ENCODE assay signal across 9 cellular contexts in genomic region chr14:60266021-60266937, GRCh38. TPM values are rescaled to one million over a fixed set of nuclear protein-coding genes. Genes with fewer than 3 reads are reported as not detected.
DNase-seq lines count a peak whose midpoint lies in the region; ATAC-seq and TF ChIP-seq lines count a peak whose summit lies in the region.
"Had no signal": no experiment of that assay in that cellular context is flagged by ENCODE, and none has a peak within 500 bp of the region (broad histone marks: within the 10 kb centered on the region; RNA-seq: fewer than 3 reads in every experiment).

No MANE protein-coding gene starts in this region.

- peak; percentile 59 for DNase-seq in NCI-H82 (lab: John Stamatoyannopoulos, UW)
- no peak for DNase-seq in NCI-H82 treated with DMSO at 0.1 percent for 48 hours (lab: John Stamatoyannopoulos, UW; ENCODE audit: unreplicated experiment)
- DNase-seq in NAMALWA (ENCODE audit: low spot score): peak; percentile 42
- peak; percentile 56 for DNase-seq in choroid plexus epithelial cell (ENCODE audit: low read depth)
- DNase-seq in retinal pigment epithelial cell (ENCODE audit: low read depth): no peak
- no peak for DNase-seq in dedifferentiated amniotic fluid mesenchymal stem cell (ENCODE audit: extremely low spot score)
- no peak for DNase-seq in sciatic nerve (ENCODE audit: low spot score)
- DNase-seq: DMS79 treated with DMSO at 0.1 percent for 48 hours had no signal

- peak; percentile 77 for TF ChIP-seq CTCF in choroid plexus epithelial cell (conservative IDR thresholded peaks at IDR 0.05; ENCODE audit: low read depth, low read length)
- peak; percentile 57 for TF ChIP-seq CTCF in retinal pigment epithelial cell (conservative IDR thresholded peaks at IDR 0.05; ENCODE audit: low read depth, low read length)

- intact Hi-C loops in sciatic nerve (cut with DNase I): no loop called here

- ATAC-seq in sciatic nerve: no peak
- ATAC-seq in HG03378 (IDR thresholded peaks at IDR 0.05; ENCODE audit: unreplicated experiment): no peak

- H3K4me3 ChIP-seq in choroid plexus epithelial cell (ENCODE audit: low read depth, low read length) (no peak overlapping the region), retinal pigment epithelial cell (ENCODE audit: low read length) (no peak overlapping the region)

RNA-seq across cellular contexts. Expression of gene PPM1A, which starts 17.3 kb away (rescaled TPM):
- 74.0 TPM for total RNA-seq in sciatic nerve

Comparison
In these comparisons a context has a peak if more than half of its experiments do, and no peak if none do; other contexts are left out.
1. DNase-seq: peak in NCI-H82 (single experiment), NAMALWA (single experiment) and choroid plexus epithelial cell (single experiment); none in NCI-H82 treated with DMSO at 0.1 percent for 48 hours (single experiment), retinal pigment epithelial cell (single experiment), dedifferentiated amniotic fluid mesenchymal stem cell (single experiment) and sciatic nerve (single experiment).